ENCODE assay signal across 9 cellular contexts in the genomic region with DNA sequence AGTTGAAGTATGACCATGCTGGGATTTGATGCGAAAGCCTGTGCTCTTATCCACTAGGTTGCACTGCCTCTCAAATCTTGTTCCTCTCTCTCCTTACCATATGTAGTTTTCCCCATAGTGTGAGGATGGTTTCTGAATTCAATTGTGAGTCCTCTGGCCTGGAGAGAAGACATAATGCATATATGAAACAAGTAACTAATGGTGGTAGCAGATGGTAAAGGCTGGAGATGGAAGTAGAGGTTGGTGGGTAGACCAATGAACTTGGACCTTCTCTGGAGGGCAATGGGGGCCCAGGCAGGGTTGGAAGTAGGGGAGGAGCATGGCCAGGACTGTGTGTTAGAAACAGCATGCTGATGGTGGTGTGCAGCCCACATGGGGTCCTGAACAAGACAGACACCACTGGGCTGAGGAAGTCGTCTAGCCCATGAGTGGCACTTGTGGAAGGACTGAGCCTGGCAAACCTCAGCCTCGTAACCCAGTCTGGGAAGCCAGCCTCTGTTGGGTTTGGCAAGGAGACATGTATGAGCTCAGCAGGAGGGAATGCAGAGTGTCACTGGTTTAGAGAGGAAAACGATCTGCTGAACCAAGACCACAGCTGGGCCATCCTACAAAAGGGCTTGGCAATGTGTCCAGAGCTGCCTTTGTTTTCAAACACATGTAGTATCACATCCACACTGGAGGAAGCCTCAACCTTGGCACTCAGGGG. TPM values are rescaled to one million over a fixed set of nuclear protein-coding genes. Genes with fewer than 3 reads are reported as not detected.
A peak's percentile ranks its signal among the peaks of the same experiment; 100 is the strongest.
DNase-seq lines count a peak whose midpoint lies in the region; ATAC-seq and TF ChIP-seq lines count a peak whose summit lies in the region.
"Had no signal": no experiment of that assay in that cellular context is flagged by ENCODE, and none has a peak within 500 bp of the region (broad histone marks: within the 10 kb centered on the region; RNA-seq: fewer than 3 reads in every experiment).

No MANE protein-coding gene starts in this region.

- no peaks in the 10 kb centered on the region for H3K79me2 ChIP-seq in SK-N-SH (ENCODE audit: insufficient read depth)

- no peak for TF ChIP-seq CTCF in SK-N-SH (IDR thresholded peaks at IDR 0.05)
- no peak for TF ChIP-seq CTCF in gastroesophageal sphincter (IDR thresholded peaks at IDR 0.05)
- no peak for TF ChIP-seq CTCF in ovary (IDR thresholded peaks at IDR 0.05)
- TF ChIP-seq CTCF in natural killer cell (IDR thresholded peaks at IDR 0.05): no peak
- TF ChIP-seq CTCF in progenitor cell of endocrine pancreas (IDR thresholded peaks at IDR 0.05; ENCODE audit: unreplicated experiment): no peak
- no peak for TF ChIP-seq CTCF in CD4-positive, alpha-beta T cell (IDR thresholded peaks at IDR 0.05)

- H3K9me3 Mint-ChIP-seq in CD8-positive, alpha-beta memory T cell: no peaks in the 10 kb centered on the region
- H3K9me3 Mint-ChIP-seq in natural killer cell: no peaks in the 10 kb centered on the region
- H3K9me3 Mint-ChIP-seq in progenitor cell of endocrine pancreas (ENCODE audit: low read depth): peaks cover 19% of the 10 kb centered on the region
- H3K9me3 Mint-ChIP-seq in CD4-positive, alpha-beta T cell: no peaks in the 10 kb centered on the region
- H3K9me3 Mint-ChIP-seq: memory B cell had no signal

- H3K27ac Mint-ChIP-seq in CD8-positive, alpha-beta memory T cell: no peak overlapping the region
- no peak overlapping the region for H3K27ac Mint-ChIP-seq in natural killer cell
- H3K27ac Mint-ChIP-seq in progenitor cell of endocrine pancreas: no peak overlapping the region
- no peak overlapping the region for H3K27ac Mint-ChIP-seq in CD4-positive, alpha-beta T cell
- H3K27ac Mint-ChIP-seq: memory B cell had no signal

- H3K4me1 ChIP-seq in SK-N-SH (ENCODE audit: control insufficient read depth in 1 of 2, insufficient read depth in 2 of 2, low read depth in 1 of 2, low read length in 1 of 2): peaks cover 6 to 10% of the 10 kb centered on the region in 2 experiments; a peak in 2 of 4 replicates
- H3K4me1 ChIP-seq in gastroesophageal sphincter: peaks cover 2 to 17% (median 10%) of the 10 kb centered on the region in 3 donors
- H3K4me1 ChIP-seq in ovary (ENCODE audit: insufficient read depth): peaks cover 13% of the 10 kb centered on the region
- H3K4me1 ChIP-seq in CD8-positive, alpha-beta memory T cell (ENCODE audit: insufficient read depth, low read length): no peaks in the 10 kb centered on the region

- no peak for TF ChIP-seq RAD21 in SK-N-SH (IDR thresholded peaks at IDR 0.05; ENCODE audit: low read length)

- no peaks in the 10 kb centered on the region for H3K4me1 Mint-ChIP-seq in CD8-positive, alpha-beta memory T cell
- no peaks in the 10 kb centered on the region for H3K4me1 Mint-ChIP-seq in natural killer cell
- H3K4me1 Mint-ChIP-seq in progenitor cell of endocrine pancreas (ENCODE audit: low read depth): peaks cover 23% of the 10 kb centered on the region
- H3K4me1 Mint-ChIP-seq in CD4-positive, alpha-beta T cell (ENCODE audit: low read depth): no peaks in the 10 kb centered on the region
- H3K4me1 Mint-ChIP-seq: memory B cell had no signal

- no peak overlapping the region for H3K4me3 Mint-ChIP-seq in CD8-positive, alpha-beta memory T cell
- H3K4me3 Mint-ChIP-seq in natural killer cell: no peak overlapping the region
- no peak overlapping the region for H3K4me3 Mint-ChIP-seq in progenitor cell of endocrine pancreas (ENCODE audit: low read depth)
- no peak overlapping the region for H3K4me3 Mint-ChIP-seq in CD4-positive, alpha-beta T cell
- H3K4me3 Mint-ChIP-seq: memory B cell had no signal

- ATAC-seq in gastroesophageal sphincter (peak; percentile 78), natural killer cell (no peak)
- ATAC-seq in CD4-positive, alpha-beta T cell (ENCODE audit: poor library complexity): no peak

- POLR2A ChIA-PET in SK-N-SH (lab: Yijun Ruan, JAX): no interaction called here
- POLR2A ChIA-PET in CD8-positive, alpha-beta memory T cell (lab: Charles Lee): no interaction called here
- POLR2A ChIA-PET in CD4-positive, alpha-beta T cell (lab: Charles Lee): no interaction called here

- H3K27ac ChIP-seq in SK-N-SH (ENCODE audit: low read depth in 2 of 2, low read length in 1 of 2) (peak overlapping the region; percentile 18 to 91), gastroesophageal sphincter (peak overlapping the region in 3 of 4 donors; percentile 58 to 75 (median 72)), ovary (peak overlapping the region; percentile 33 to 85)
- H3K27ac ChIP-seq in CD8-positive, alpha-beta memory T cell (ENCODE audit: low read depth, low read length): no peak overlapping the region
- H3K27ac ChIP-seq in CD4-positive, alpha-beta T cell (ENCODE audit: low read depth, low read length): no peak overlapping the region

- H3F3A ChIP-seq in SK-N-SH (replicated peaks; ENCODE audit: insufficient read depth): peaks cover 6% of the 10 kb centered on the region

- DNase-seq in Ammon's horn (ENCODE audit: low spot score): peak; percentile 86
- DNase-seq in SK-N-SH: no peak
- peak; percentile 77 to 84 (median 80) for DNase-seq in ovary
- DNase-seq in CD8-positive, alpha-beta memory T cell: no peak
- DNase-seq in natural killer cell: no peak
- DNase-seq in progenitor cell of endocrine pancreas (ENCODE audit: low spot score, unreplicated experiment): no peak
- DNase-seq in CD4-positive, alpha-beta T cell: no peak

- H3K27me3 Mint-ChIP-seq in CD8-positive, alpha-beta memory T cell: no peaks in the 10 kb centered on the region
- H3K27me3 Mint-ChIP-seq in natural killer cell (ENCODE audit: low read depth in 2 of 2) (peaks cover 0 to 6% of the 10 kb centered on the region in 2 donors), progenitor cell of endocrine pancreas (no peaks in the 10 kb centered on the region)
- H3K27me3 Mint-ChIP-seq in CD4-positive, alpha-beta T cell: no peaks in the 10 kb centered on the region
- H3K27me3 Mint-ChIP-seq: memory B cell had no signal

- CTCF ChIA-PET in SK-N-SH (lab: Yijun Ruan, JAX): interaction anchor here (1.4 to 1.8 kb wide), 2 partner anchors 10 to 124 kb away, joined by 6 to 7 read pairs; no protein-coding TSS in a partner anchor
- CTCF ChIA-PET in CD8-positive, alpha-beta memory T cell (lab: Charles Lee): no interaction called here
- CTCF ChIA-PET in CD4-positive, alpha-beta T cell (lab: Charles Lee): no interaction called here

- no peaks in the 10 kb centered on the region for H3K9me3 ChIP-seq in SK-N-SH
- H3K9me3 ChIP-seq in gastroesophageal sphincter: no peaks in the 10 kb centered on the region
- H3K9me3 ChIP-seq in ovary: no peaks in the 10 kb centered on the region
- no peaks in the 10 kb centered on the region for H3K9me3 ChIP-seq in CD8-positive, alpha-beta memory T cell (ENCODE audit: low read length)
- no peaks in the 10 kb centered on the region for H3K9me3 ChIP-seq in CD4-positive, alpha-beta T cell (ENCODE audit: control insufficient read depth, low read length)

- TF ChIP-seq POLR2A in gastroesophageal sphincter (IDR thresholded peaks at IDR 0.05) (no peak), ovary (IDR thresholded peaks at IDR 0.05) (no peak)

- H3K4me3 ChIP-seq in SK-N-SH (ENCODE audit: low read depth in 2 of 2, low read length in 1 of 2) (no peak overlapping the region), gastroesophageal sphincter (no peak overlapping the region), ovary (no peak overlapping the region)
- H3K4me3 ChIP-seq in CD8-positive, alpha-beta memory T cell (ENCODE audit: low read length): no peak overlapping the region

- H3K9ac ChIP-seq in SK-N-SH: peak overlapping the region; percentile 33; the same call in 1 of the 2 replicates

- H2AFZ ChIP-seq in SK-N-SH (ENCODE audit: low read depth): no peak overlapping the region

- H3K4me2 ChIP-seq in SK-N-SH: peak overlapping the region; percentile 45

- no peaks in the 10 kb centered on the region for H4K20me1 ChIP-seq in SK-N-SH (ENCODE audit: insufficient read depth)

- H3K36me3 Mint-ChIP-seq in CD8-positive, alpha-beta memory T cell: peaks cover 0 to 2% (median 0%) of the 10 kb centered on the region in 3 donors
- no peaks in the 10 kb centered on the region for H3K36me3 Mint-ChIP-seq in natural killer cell
- peaks cover 10% of the 10 kb centered on the region for H3K36me3 Mint-ChIP-seq in progenitor cell of endocrine pancreas (ENCODE audit: insufficient read depth)
- H3K36me3 Mint-ChIP-seq in CD4-positive, alpha-beta T cell (ENCODE audit: low read depth): no peaks in the 10 kb centered on the region
- H3K36me3 Mint-ChIP-seq: memory B cell had no signal

- TF ChIP-seq EP300 in SK-N-SH (IDR thresholded peaks at IDR 0.05; ENCODE audit: borderline replicate concordance in 1 of 2, low read depth in 1 of 2, low read length in 1 of 2) (peak in 1 of 2 experiments; percentile 91; a peak in 2 of 4 replicates), gastroesophageal sphincter (IDR thresholded peaks at IDR 0.05) (no peak), ovary (IDR thresholded peaks at IDR 0.05) (no peak)

- H3K36me3 ChIP-seq in SK-N-SH (replicated peaks in 1 of 2; ENCODE audit: control insufficient read depth in 1 of 2, insufficient read depth in 2 of 2, low read length in 1 of 2) (no peaks in the 10 kb centered on the region), gastroesophageal sphincter (no peaks in the 10 kb centered on the region), ovary (no peaks in the 10 kb centered on the region)
- no peaks in the 10 kb centered on the region for H3K36me3 ChIP-seq in CD8-positive, alpha-beta memory T cell (ENCODE audit: insufficient read depth, low read length)

- 44% methylated on average over 4 of the region's 4 CpGs for WGBS in SK-N-SH (ENCODE audit: low lambda C conversion rate)
- 39 to 88% methylated on average over 1 to 4 of the region's 4 CpGs for WGBS in gastroesophageal sphincter (ENCODE audit: low coverage in 1 of 2), 2 donors
- 4 to 14% (median 8%) methylated on average over 4 of the region's 4 CpGs for WGBS in ovary, 3 donors

- H3K27me3 ChIP-seq in SK-N-SH (ENCODE audit: insufficient read depth): no peaks in the 10 kb centered on the region
- no peaks in the 10 kb centered on the region for H3K27me3 ChIP-seq in gastroesophageal sphincter
- H3K27me3 ChIP-seq in ovary: no peaks in the 10 kb centered on the region
- no peaks in the 10 kb centered on the region for H3K27me3 ChIP-seq in CD8-positive, alpha-beta memory T cell (ENCODE audit: insufficient read depth, low read length, poor library complexity, severe bottlenecking)
- no peaks in the 10 kb centered on the region for H3K27me3 ChIP-seq in CD4-positive, alpha-beta T cell (ENCODE audit: control insufficient read depth, insufficient read depth, low read length)

- H3K9me2 ChIP-seq in SK-N-SH: no peaks in the 10 kb centered on the region

- intact Hi-C loops in ovary (cut with DNase I) (no loop called here), natural killer cell (cut with micrococcal nuclease) (no loop called here)
- intact Hi-C loops in CD4-positive, alpha-beta T cell (cut with DNase I, micrococcal nuclease): no loop called here

RNA-seq across cellular contexts. Expression of a gene that starts 18.5 kb away (rescaled TPM):
- polyA plus RNA-seq in SK-N-SH (2012; rRNA removed) (23.6 and 26.5 TPM in 2 replicates), ovary (100 to 1,000 TPM; 127 to 133 TPM)
- 19.2 and 20.3 TPM in 2 replicates for polyA plus RNA-seq in SK-N-SH (2012; cell fraction: cytosol; rRNA removed)
- polyA plus RNA-seq in SK-N-SH (2012; cell fraction: nucleus; rRNA removed): 34.5 and 40.1 TPM in 2 replicates
- total RNA-seq in gastroesophageal sphincter (100 to 1,000 TPM in 2 of 4 donors, 10 to 100 TPM in 2; 17.6 to 318 (median 136) TPM), ovary (100 to 1,000 TPM in 5 of 7 donors, 10 to 100 TPM in 2; 42.1 to 146 (median 124) TPM), natural killer cell (not detected), progenitor cell of endocrine pancreas (24.3 and 26.1 TPM in 2 replicates)
- 1 to 10 TPM; 2.0 to 2.6 TPM for total RNA-seq in CD8-positive, alpha-beta memory T cell
- polyA plus RNA-seq in CD8-positive, alpha-beta memory T cell: 0.83 TPM
- total RNA-seq in CD4-positive, alpha-beta T cell: under 1 TPM; 0.36 to 0.55 TPM

Comparison
In these comparisons a context has a peak if more than half of its experiments do, and no peak if none do; other contexts are left out.
1. DNase-seq: peak in Ammon's horn (single experiment) and ovary (5 of 5); none in SK-N-SH (single experiment), CD8-positive, alpha-beta memory T cell (0 of 5), natural killer cell (single experiment), progenitor cell of endocrine pancreas (single experiment) and CD4-positive, alpha-beta T cell (0 of 10).
2. H3K27ac ChIP-seq: peak in SK-N-SH (2 of 2), gastroesophageal sphincter (3 of 4) and ovary (2 of 2); none in CD8-positive, alpha-beta memory T cell (single experiment) and CD4-positive, alpha-beta T cell (single experiment).